Comparison of ENCODE assay signal across 8 cellular contexts in genomic region chr9:97632992-97633858, GRCh38. TPM values are rescaled to one million over a fixed set of nuclear protein-coding genes. Genes with fewer than 3 reads are reported as not detected.
DNase-seq lines count a peak whose midpoint lies in the region; ATAC-seq, FAIRE-seq and TF ChIP-seq lines count a peak whose summit lies in the region.

TSS of gene NCBP1 (plus strand) at chr9:97633821. CDS start at chr9:97633882, 61 bp downstream.
TSS of gene TSTD2 (minus strand) at chr9:97633368. CDS start at chr9:97627562, 5,806 bp downstream.

- peak within 1 kb of the TSS; percentile 100 for H3K4me2 ChIP-seq in keratinocyte (ENCODE audit: control insufficient read depth, extremely low read depth, insufficient read depth, low read depth, low read length)

- no peak for FAIRE-seq in keratinocyte (lab: Jason Lieb, UNC)

- ATAC-seq in GM19035 (IDR thresholded peaks at IDR 0.05; ENCODE audit: unreplicated experiment) (peak; percentile 82), HG03354 (IDR thresholded peaks at IDR 0.05; ENCODE audit: poor library complexity, severe bottlenecking, unreplicated experiment) (peak; percentile 89)
- peak; percentile 90 to 93 for ATAC-seq in activated CD4-positive, CD25-positive, alpha-beta regulatory T cell treated with anti-CD3 and anti-CD28 coated beads, Interleukin-2, amount 50 U/mL, for 24 hours

- no peak for TF ChIP-seq CTCF in AG09319 (IDR thresholded peaks at IDR 0.05; ENCODE audit: low read depth, low read length)
- TF ChIP-seq CTCF in keratinocyte (optimal IDR thresholded peaks at IDR 0.05 in 1 of 3, IDR thresholded peaks at IDR 0.05 in 1 of 3, conservative IDR thresholded peaks at IDR 0.05 in 1 of 3; ENCODE audit: extremely low read depth in 1 of 3, insufficient read depth in 2 of 3, low read length in 3 of 3) = no peak

- peaks cover 25% of the 10 kb centered on the region for H3K4me1 ChIP-seq in keratinocyte (ENCODE audit: control insufficient read depth, extremely low read depth, insufficient read depth, low read length)

- peaks cover 2% of the 10 kb centered on the region for H3K9me1 ChIP-seq in keratinocyte (ENCODE audit: control insufficient read depth, extremely low read depth, insufficient read depth, low read length)

- H3K4me3 ChIP-seq in keratinocyte (ENCODE audit: control insufficient read depth in 2 of 3, extremely low read depth in 1 of 3, insufficient read depth in 2 of 3, low read depth in 1 of 3, low read length in 3 of 3) = peak within 1 kb of the TSS; percentile 87 to 99 (median 98)

- H3K27me3 ChIP-seq in keratinocyte (ENCODE audit: control insufficient read depth, extremely low read depth, insufficient read depth, low read length) = no peaks in the 10 kb centered on the region

- H3K27ac ChIP-seq in keratinocyte (ENCODE audit: control insufficient read depth, insufficient read depth, low read length) = peak within 1 kb of the TSS; percentile 100

- peak within 1 kb of the TSS; percentile 99 for H2AFZ ChIP-seq in keratinocyte (ENCODE audit: control insufficient read depth, low read length)

- peaks cover under 1% of the 10 kb centered on the region for H4K20me1 ChIP-seq in keratinocyte (ENCODE audit: control insufficient read depth, extremely low read depth, insufficient read depth, low read length)

- H3K79me2 ChIP-seq in keratinocyte (ENCODE audit: control insufficient read depth, insufficient read depth, low read length) = peaks cover 69% of the 10 kb centered on the region

- peaks cover 1 to 2% of the 10 kb centered on the region in 2 experiments for H3K36me3 ChIP-seq in keratinocyte (ENCODE audit: control insufficient read depth in 2 of 2, extremely low read depth in 1 of 2, insufficient read depth in 2 of 2, low read length in 2 of 2)

- DNase-seq in AG09319 (ENCODE audit: extremely low read depth, low read depth) (peak; percentile 96), NCI-H446 treated with DMSO at 0.1 percent for 48 hours (lab: John Stamatoyannopoulos, UW) (peak; percentile 95), cerebellar cortex (ENCODE audit: low spot score) (peak; percentile 98), keratinocyte (ENCODE audit: low read depth, low spot score) (peak; percentile 71)
- peak; percentile 89 to 90 for DNase-seq in stimulated activated CD4-positive, alpha-beta T cell treated with anti-CD3 and anti-CD28 coated beads, Interleukin-15, amount 100 ng/mL, for 1 hour (ENCODE audit: low read depth in 1 of 2, low spot score in 1 of 2)

- dilution Hi-C loops in keratinocyte (cut with MboI; ENCODE audit: extremely low pct_ligation_motif_present, low sequenced_read_pairs) = no loop called here

- H3K9ac ChIP-seq in keratinocyte (ENCODE audit: control insufficient read depth, extremely low read depth, insufficient read depth, low read length) = peak within 1 kb of the TSS; percentile 100

- no peaks in the 10 kb centered on the region for H3K9me3 ChIP-seq in keratinocyte (ENCODE audit: control insufficient read depth, low read depth, low read length)

RNA-seq across cellular contexts. Expression of gene NCBP1, which starts in this region (rescaled TPM):
- 24.0 to 38.6 TPM (median 25.0 TPM) in 3 replicates for polyA plus RNA-seq in keratinocyte
- polyA plus RNA-seq in keratinocyte (2011; ENCODE audit: low read depth) = 32.0 TPM
- polyA plus RNA-seq in keratinocyte (2011; cell fraction: cytosol; rRNA removed) = 12.6 and 28.7 TPM in 2 replicates
- 25.9 and 41.2 TPM in 2 replicates for polyA plus RNA-seq in keratinocyte (2011; cell fraction: nucleus; rRNA removed)
- 14.4 and 26.0 TPM in 2 replicates for polyA plus RNA-seq in keratinocyte (2012; ENCODE audit: low replicate concordance)
- 10.1 to 37.6 TPM (median 18.3 TPM) in 3 replicates for polyA minus RNA-seq in keratinocyte
- polyA minus RNA-seq in keratinocyte (2011; cell fraction: cytosol; rRNA and poly(A)+ RNA removed) = 12.9 TPM
- polyA minus RNA-seq in keratinocyte (2011; cell fraction: nucleus; rRNA and poly(A)+ RNA removed) = 20.0 and 34.4 TPM in 2 replicates

RNA-seq across cellular contexts. Expression of gene TSTD2, which starts in this region (rescaled TPM):
- polyA plus RNA-seq in keratinocyte = 11.5 to 17.8 TPM (median 17.2 TPM) in 3 replicates
- polyA plus RNA-seq in keratinocyte (2011; ENCODE audit: low read depth) = 2.6 TPM
- 6.0 and 9.3 TPM in 2 replicates for polyA plus RNA-seq in keratinocyte (2011; cell fraction: cytosol; rRNA removed)
- 31.6 and 34.8 TPM in 2 replicates for polyA plus RNA-seq in keratinocyte (2011; cell fraction: nucleus; rRNA removed)
- 5.5 and 7.6 TPM in 2 replicates for polyA plus RNA-seq in keratinocyte (2012; ENCODE audit: low replicate concordance)
- 6.9 to 19.5 TPM (median 17.0 TPM) in 3 replicates for polyA minus RNA-seq in keratinocyte
- polyA minus RNA-seq in keratinocyte (2011; cell fraction: cytosol; rRNA and poly(A)+ RNA removed) = 15.5 TPM
- polyA minus RNA-seq in keratinocyte (2011; cell fraction: nucleus; rRNA and poly(A)+ RNA removed) = 13.7 and 21.3 TPM in 2 replicates

Comparison
In these comparisons a context has a peak if more than half of its experiments do, and no peak if none do; other contexts are left out.
1. Peak in every context shown above with its lines: DNase-seq, ATAC-seq, H3K4me3 ChIP-seq and H3K27ac ChIP-seq.